In genomic region chr14:60651051-60651935, GRCh38 we compare ENCODE assay signal across 17 cellular contexts. TPM values are rescaled to one million over a fixed set of nuclear protein-coding genes. Genes with fewer than 3 reads are reported as not detected.
DNase-seq lines count a peak whose midpoint lies in the region; ATAC-seq, FAIRE-seq and TF ChIP-seq lines count a peak whose summit lies in the region.
"Had no signal": no experiment of that assay in that cellular context is flagged by ENCODE, and none has a peak within 500 bp of the region (broad histone marks: within the 10 kb centered on the region; RNA-seq: fewer than 3 reads in every experiment).

No MANE protein-coding gene starts in this region.

- CTCF ChIA-PET in CD4-positive, alpha-beta T cell (lab: Charles Lee) = no interaction called here
- CTCF ChIA-PET in HEK293T (lab: Yijun Ruan, JAX) = no interaction called here

- H3K4me3 ChIP-seq in transverse colon (no peak overlapping the region), pancreas (no peak overlapping the region)
- H3K4me3 ChIP-seq: colonic mucosa, esophagus squamous epithelium, lung, ovary had no signal

- in situ Hi-C loops in transverse colon (cut with MboI; ENCODE audit: low pct_ligation_motif_present in 1 of 4, low pct_unique_long_range_greater_than_20kb in 1 of 4, low sequenced_read_pairs in 3 of 4) = no loop called here
- in situ Hi-C loops in G401 (cut with HindIII; ENCODE audit: low sequenced_read_pairs) = loop anchor here (10.0 kb wide), 1 partner anchor 374 kb away; no protein-coding TSS in a partner anchor

- intact Hi-C loops in CD4-positive, alpha-beta T cell (cut with DNase I, micrococcal nuclease) = no loop called here
- intact Hi-C loops in transverse colon (cut with DNase I; ENCODE audit: low total_unique reads) = no loop called here
- intact Hi-C loops in pancreas (cut with DNase I) = no loop called here

- TF ChIP-seq POLR2A in transverse colon (IDR thresholded peaks at IDR 0.05) = no peak

- no peaks in the 10 kb centered on the region for H3K9me3 Mint-ChIP-seq in CD4-positive, alpha-beta T cell
- no peaks in the 10 kb centered on the region for H3K9me3 Mint-ChIP-seq in nephron progenitor cell

- H3K4me1 ChIP-seq in transverse colon (peaks cover 19 to 46% (median 32%) of the 10 kb centered on the region in 4 donors), pancreas (peaks cover 4 to 24% (median 11%) of the 10 kb centered on the region in 3 donors)

- no peaks in the 10 kb centered on the region for H3K36me3 ChIP-seq in transverse colon
- H3K36me3 ChIP-seq in pancreas = no peaks in the 10 kb centered on the region
- H3K36me3 ChIP-seq: colonic mucosa, esophagus squamous epithelium, ovary had no signal

- TF ChIP-seq CTCF in CD4-positive, alpha-beta T cell (IDR thresholded peaks at IDR 0.05) = no peak
- TF ChIP-seq CTCF in VCaP (conservative IDR thresholded peaks at IDR 0.05) (no peak), nephron progenitor cell (IDR thresholded peaks at IDR 0.05) (no peak), transverse colon (IDR thresholded peaks at IDR 0.05) (no peak), pancreas (IDR thresholded peaks at IDR 0.05) (no peak)

- H3K27ac Mint-ChIP-seq in CD4-positive, alpha-beta T cell = no peak overlapping the region
- peak overlapping the region; percentile 70 for H3K27ac Mint-ChIP-seq in nephron progenitor cell

- no peak overlapping the region for H3K27ac ChIP-seq in CD4-positive, alpha-beta T cell (ENCODE audit: low read depth, low read length)
- peak overlapping the region; percentile 64 for H3K27ac ChIP-seq in VCaP
- H3K27ac ChIP-seq in transverse colon = no peak overlapping the region
- no peak overlapping the region for H3K27ac ChIP-seq in pancreas
- H3K27ac ChIP-seq: colonic mucosa, esophagus squamous epithelium, ovary had no signal

- H3K27me3 ChIP-seq in CD4-positive, alpha-beta T cell (ENCODE audit: control insufficient read depth, insufficient read depth, low read length) = peaks cover 93% of the 10 kb centered on the region
- H3K27me3 ChIP-seq in transverse colon (peaks cover 100% of the 10 kb centered on the region), pancreas (peaks cover 11 to 76% (median 26%) of the 10 kb centered on the region in 4 donors)

- POLR2A ChIA-PET in CD4-positive, alpha-beta T cell (lab: Charles Lee) = interaction anchor here (1.3 kb wide), 1 partner anchor 11 kb away, joined by 3 read pairs; no protein-coding TSS in a partner anchor
- POLR2A ChIA-PET in HEK293T (lab: Yijun Ruan, JAX) = interaction anchor here (1.0 kb wide), 1 partner anchor 8 kb away, joined by 4 read pairs; no protein-coding TSS in a partner anchor

- TF ChIP-seq EP300 in transverse colon (IDR thresholded peaks at IDR 0.05; ENCODE audit: low read depth) = no peak

- peaks cover 89% of the 10 kb centered on the region for H3K27me3 Mint-ChIP-seq in CD4-positive, alpha-beta T cell
- H3K27me3 Mint-ChIP-seq in nephron progenitor cell (ENCODE audit: low read depth, poor library complexity) = peaks cover 61% of the 10 kb centered on the region

- no peak for FAIRE-seq in pancreas (lab: Jason Lieb, UNC)

- peaks cover 78% of the 10 kb centered on the region for H3K4me1 Mint-ChIP-seq in CD4-positive, alpha-beta T cell (ENCODE audit: low read depth)
- peaks cover 63% of the 10 kb centered on the region for H3K4me1 Mint-ChIP-seq in nephron progenitor cell

- H3K4me3 Mint-ChIP-seq in CD4-positive, alpha-beta T cell = peak overlapping the region; percentile 46
- peak overlapping the region; percentile 97 for H3K4me3 Mint-ChIP-seq in nephron progenitor cell

- 12% methylated on average over 6 of the region's 6 CpGs; no CpG with 5 or more reads in 1 of the 2 donors for WGBS in transverse colon (ENCODE audit: low coverage in 1 of 2), 2 donors
- 10 to 15% methylated on average over 6 of the region's 6 CpGs for WGBS in pancreas, 2 donors

- ATAC-seq in CD4-positive, alpha-beta T cell (ENCODE audit: poor library complexity) = no peak
- ATAC-seq in pancreas = no peak

- H3K36me3 Mint-ChIP-seq in CD4-positive, alpha-beta T cell (ENCODE audit: low read depth) = no peaks in the 10 kb centered on the region
- H3K36me3 Mint-ChIP-seq in nephron progenitor cell (ENCODE audit: low read depth) = peaks cover 18% of the 10 kb centered on the region

- no peak for DNase-seq in CD4-positive, alpha-beta T cell
- no peak for DNase-seq in HEK293T (ENCODE audit: extremely low spot score)
- DNase-seq in nephron progenitor cell = no peak
- DNase-seq in NCI-H510A (lab: John Stamatoyannopoulos, UW) = no peak
- no peak for DNase-seq in transverse colon
- no peak for DNase-seq in G401 (ENCODE audit: low spot score)
- no peak for DNase-seq in pancreas
- DNase-seq: activated CD4-positive, CD25-positive, alpha-beta regulatory T cell; activated CD8-positive, alpha-beta memory T cell treated with anti-CD3 and anti-CD28 coated beads, Interleukin-2, amount 50 U/mL, for 4 hours; AML-193; colonic mucosa; esophagus squamous epithelium; KBM-7; ovary; stimulated activated CD4-positive, alpha-beta T cell treated with anti-CD3 and anti-CD28 coated beads, Interleukin-1b, Interleukin-23, amount 100 ng/mL, for 48 hours had no signal

- H3K9me3 ChIP-seq in CD4-positive, alpha-beta T cell (ENCODE audit: control insufficient read depth, low read length) = no peaks in the 10 kb centered on the region
- H3K9me3 ChIP-seq in transverse colon (no peaks in the 10 kb centered on the region), pancreas (no peaks in the 10 kb centered on the region)
- H3K9me3 ChIP-seq: colonic mucosa, esophagus squamous epithelium had no signal

TF ChIP-seq in HEK293T, 16 proteins besides CTCF, POLR2A, EP300 and RAD21:
- TF ChIP-seq ZNF384 (IDR thresholded peaks at IDR 0.05) (no peak), PKNOX1 (IDR thresholded peaks at IDR 0.05) (0 out of 2 replicates have a peak, but pooled peaks have one; percentile 24), L3MBTL2 (conservative IDR thresholded peaks at IDR 0.05) (no peak), SUZ12 (IDR thresholded peaks at IDR 0.05) (no peak)

RNA-seq across cellular contexts. Expression of gene SIX1, which starts 2.0 kb away (rescaled TPM):
- not detected for total RNA-seq in CD4-positive, alpha-beta T cell
- total RNA-seq in transverse colon = under 1 TPM in 1 of 4 donors, not detected in 3; 0.14 TPM
- total RNA-seq in G401 (2014; rRNA removed; shearing (Covaris generic)) = 0.31 and 0.58 TPM in 2 replicates
- total RNA-seq in pancreas = under 1 TPM in 3 of 6 donors, not detected in 3; 0.06 to 0.09 (median 0.06) TPM
- under 1 TPM in 1 of 2 donors, not detected in 1; 0.08 TPM for polyA plus RNA-seq in pancreas
- total RNA-seq: colonic mucosa had no signal
